1 cellular context compared by ENCODE assay signal in the genomic region with DNA sequence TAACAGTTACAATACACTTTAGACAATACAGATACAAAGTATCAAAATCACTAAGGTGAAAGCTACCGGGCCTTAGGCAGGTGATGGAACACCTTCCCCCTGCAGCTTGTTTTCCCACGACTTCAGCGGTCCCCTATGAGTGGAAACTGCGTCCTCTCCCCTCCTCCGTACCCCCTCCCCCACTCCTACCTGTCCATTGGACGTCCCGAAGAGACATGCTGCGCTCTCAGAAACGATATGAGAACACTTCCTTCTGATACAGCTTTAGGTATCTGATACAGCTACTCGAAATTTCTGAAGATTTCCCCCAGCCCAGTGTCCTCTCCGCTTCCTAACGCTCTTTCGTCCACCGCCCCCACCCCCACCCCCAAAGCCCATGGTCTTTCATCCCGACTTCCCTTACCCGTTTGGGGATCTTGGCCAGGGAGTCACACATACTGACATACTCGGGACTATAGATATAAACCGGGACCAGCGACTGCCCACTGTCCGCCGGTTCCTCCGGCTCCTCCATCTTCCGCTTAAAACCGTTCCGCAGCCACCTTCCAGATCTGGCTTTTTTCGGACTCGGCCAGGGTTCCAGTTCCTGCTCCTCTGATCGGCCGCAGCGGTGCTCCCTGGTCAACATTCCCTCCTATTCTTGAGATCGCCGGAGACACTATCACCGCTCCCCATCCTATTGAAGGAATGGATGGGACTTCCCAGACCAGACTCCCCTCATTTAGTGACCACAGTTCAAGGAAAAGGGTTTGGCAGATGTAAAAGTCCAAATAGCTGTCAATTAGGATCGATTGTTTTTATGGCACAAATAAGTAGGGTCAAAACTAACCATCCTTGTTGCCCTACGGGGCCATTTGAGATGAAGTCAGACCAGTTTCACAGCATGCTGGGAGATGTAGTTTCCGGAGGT.
TF ChIP-seq lines count a peak whose summit lies in the region.

A gene (minus strand): TSS at position 596 of the 910 bp plus-strand sequence. CDS start 82 bp downstream, at position 514.

TF ChIP-seq in K562, 482 proteins besides CTCF, POLR2A, EP300 and RAD21 (continued from another document and continues in another):
- TF ChIP-seq, protein P1, sequence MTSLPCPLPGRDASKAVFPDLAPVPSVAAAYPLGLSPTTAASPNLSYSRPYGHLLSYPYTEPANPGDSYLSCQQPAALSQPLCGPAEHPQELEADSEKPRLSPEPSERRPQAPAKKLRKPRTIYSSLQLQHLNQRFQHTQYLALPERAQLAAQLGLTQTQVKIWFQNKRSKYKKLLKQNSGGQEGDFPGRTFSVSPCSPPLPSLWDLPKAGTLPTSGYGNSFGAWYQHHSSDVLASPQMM (CRISPR knock-in tag; IDR thresholded peaks at IDR 0.05) = no peak
- TF ChIP-seq HDAC3 (IDR thresholded peaks at IDR 0.05; ENCODE audit: borderline replicate concordance, partially characterized antibody) = peak; percentile 64
- TF ChIP-seq SRSF7 (optimal IDR thresholded peaks at IDR 0.05; ENCODE audit: low read depth, low read length) = no peak
- no peak for TF ChIP-seq GATAD2A (IDR thresholded peaks at IDR 0.05)
- TF ChIP-seq CC2D1A (IDR thresholded peaks at IDR 0.05) = no peak
- TF ChIP-seq TFAM (CRISPR knock-in tag; conservative IDR thresholded peaks at IDR 0.05) = no peak
- TF ChIP-seq, protein P2, sequence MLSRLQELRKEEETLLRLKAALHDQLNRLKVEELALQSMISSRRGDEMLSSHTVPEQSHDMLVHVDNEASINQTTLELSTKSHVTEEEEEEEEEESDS (CRISPR knock-in tag; IDR thresholded peaks at IDR 0.05) = no peak
- no peak for TF ChIP-seq NR3C1 (CRISPR knock-in tag; IDR thresholded peaks at IDR 0.05)
- peak; percentile 84; the same call in 1 of the 2 replicates for TF ChIP-seq NFATC3 (IDR thresholded peaks at IDR 0.05)
- TF ChIP-seq ZNF76 (CRISPR knock-in tag; IDR thresholded peaks at IDR 0.05; ENCODE audit: borderline replicate concordance) = no peak
- TF ChIP-seq BRD4 (IDR thresholded peaks at IDR 0.05) = no peak
- no peak for TF ChIP-seq EZH2 (IDR thresholded peaks at IDR 0.05; ENCODE audit: borderline replicate concordance, low read depth, low read length)
- TF ChIP-seq EHMT2 (IDR thresholded peaks at IDR 0.05) = no peak
- no peak for TF ChIP-seq XRCC4 (IDR thresholded peaks at IDR 0.05; ENCODE audit: extremely low read depth, insufficient read depth, insufficient read length)
- no peak for TF ChIP-seq HDAC6 (IDR thresholded peaks at IDR 0.05; ENCODE audit: low read depth, low read length)
- TF ChIP-seq TEAD1 (CRISPR knock-in tag; IDR thresholded peaks at IDR 0.05) = no peak
- no peak for TF ChIP-seq TCF7 (IDR thresholded peaks at IDR 0.05; ENCODE audit: borderline replicate concordance)
- TF ChIP-seq, protein P3, sequence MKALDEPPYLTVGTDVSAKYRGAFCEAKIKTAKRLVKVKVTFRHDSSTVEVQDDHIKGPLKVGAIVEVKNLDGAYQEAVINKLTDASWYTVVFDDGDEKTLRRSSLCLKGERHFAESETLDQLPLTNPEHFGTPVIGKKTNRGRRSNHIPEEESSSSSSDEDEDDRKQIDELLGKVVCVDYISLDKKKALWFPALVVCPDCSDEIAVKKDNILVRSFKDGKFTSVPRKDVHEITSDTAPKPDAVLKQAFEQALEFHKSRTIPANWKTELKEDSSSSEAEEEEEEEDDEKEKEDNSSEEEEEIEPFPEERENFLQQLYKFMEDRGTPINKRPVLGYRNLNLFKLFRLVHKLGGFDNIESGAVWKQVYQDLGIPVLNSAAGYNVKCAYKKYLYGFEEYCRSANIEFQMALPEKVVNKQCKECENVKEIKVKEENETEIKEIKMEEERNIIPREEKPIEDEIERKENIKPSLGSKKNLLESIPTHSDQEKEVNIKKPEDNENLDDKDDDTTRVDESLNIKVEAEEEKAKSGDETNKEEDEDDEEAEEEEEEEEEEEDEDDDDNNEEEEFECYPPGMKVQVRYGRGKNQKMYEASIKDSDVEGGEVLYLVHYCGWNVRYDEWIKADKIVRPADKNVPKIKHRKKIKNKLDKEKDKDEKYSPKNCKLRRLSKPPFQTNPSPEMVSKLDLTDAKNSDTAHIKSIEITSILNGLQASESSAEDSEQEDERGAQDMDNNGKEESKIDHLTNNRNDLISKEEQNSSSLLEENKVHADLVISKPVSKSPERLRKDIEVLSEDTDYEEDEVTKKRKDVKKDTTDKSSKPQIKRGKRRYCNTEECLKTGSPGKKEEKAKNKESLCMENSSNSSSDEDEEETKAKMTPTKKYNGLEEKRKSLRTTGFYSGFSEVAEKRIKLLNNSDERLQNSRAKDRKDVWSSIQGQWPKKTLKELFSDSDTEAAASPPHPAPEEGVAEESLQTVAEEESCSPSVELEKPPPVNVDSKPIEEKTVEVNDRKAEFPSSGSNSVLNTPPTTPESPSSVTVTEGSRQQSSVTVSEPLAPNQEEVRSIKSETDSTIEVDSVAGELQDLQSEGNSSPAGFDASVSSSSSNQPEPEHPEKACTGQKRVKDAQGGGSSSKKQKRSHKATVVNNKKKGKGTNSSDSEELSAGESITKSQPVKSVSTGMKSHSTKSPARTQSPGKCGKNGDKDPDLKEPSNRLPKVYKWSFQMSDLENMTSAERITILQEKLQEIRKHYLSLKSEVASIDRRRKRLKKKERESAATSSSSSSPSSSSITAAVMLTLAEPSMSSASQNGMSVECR (CRISPR knock-in tag; IDR thresholded peaks at IDR 0.05) = no peak
- peak; percentile 94 for TF ChIP-seq GABPA (tag; conservative IDR thresholded peaks at IDR 0.05; ENCODE audit: low read depth)
- TF ChIP-seq TSC22D4 (tag; IDR thresholded peaks at IDR 0.05) = no peak
- TF ChIP-seq, protein P4, sequence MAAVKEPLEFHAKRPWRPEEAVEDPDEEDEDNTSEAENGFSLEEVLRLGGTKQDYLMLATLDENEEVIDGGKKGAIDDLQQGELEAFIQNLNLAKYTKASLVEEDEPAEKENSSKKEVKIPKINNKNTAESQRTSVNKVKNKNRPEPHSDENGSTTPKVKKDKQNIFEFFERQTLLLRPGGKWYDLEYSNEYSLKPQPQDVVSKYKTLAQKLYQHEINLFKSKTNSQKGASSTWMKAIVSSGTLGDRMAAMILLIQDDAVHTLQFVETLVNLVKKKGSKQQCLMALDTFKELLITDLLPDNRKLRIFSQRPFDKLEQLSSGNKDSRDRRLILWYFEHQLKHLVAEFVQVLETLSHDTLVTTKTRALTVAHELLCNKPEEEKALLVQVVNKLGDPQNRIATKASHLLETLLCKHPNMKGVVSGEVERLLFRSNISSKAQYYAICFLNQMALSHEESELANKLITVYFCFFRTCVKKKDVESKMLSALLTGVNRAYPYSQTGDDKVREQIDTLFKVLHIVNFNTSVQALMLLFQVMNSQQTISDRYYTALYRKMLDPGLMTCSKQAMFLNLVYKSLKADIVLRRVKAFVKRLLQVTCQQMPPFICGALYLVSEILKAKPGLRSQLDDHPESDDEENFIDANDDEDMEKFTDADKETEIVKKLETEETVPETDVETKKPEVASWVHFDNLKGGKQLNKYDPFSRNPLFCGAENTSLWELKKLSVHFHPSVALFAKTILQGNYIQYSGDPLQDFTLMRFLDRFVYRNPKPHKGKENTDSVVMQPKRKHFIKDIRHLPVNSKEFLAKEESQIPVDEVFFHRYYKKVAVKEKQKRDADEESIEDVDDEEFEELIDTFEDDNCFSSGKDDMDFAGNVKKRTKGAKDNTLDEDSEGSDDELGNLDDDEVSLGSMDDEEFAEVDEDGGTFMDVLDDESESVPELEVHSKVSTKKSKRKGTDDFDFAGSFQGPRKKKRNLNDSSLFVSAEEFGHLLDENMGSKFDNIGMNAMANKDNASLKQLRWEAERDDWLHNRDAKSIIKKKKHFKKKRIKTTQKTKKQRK (IDR thresholded peaks at IDR 0.05; ENCODE audit: borderline replicate concordance, low read depth, low read length) = no peak
- TF ChIP-seq TRIM28 (IDR thresholded peaks at IDR 0.05) = peak; percentile 70; the same call in 1 of the 2 replicates
- TF ChIP-seq CXXC5 (CRISPR knock-in tag; IDR thresholded peaks at IDR 0.05) = peak; percentile 45
- TF ChIP-seq CBFA2T2 (conservative IDR thresholded peaks at IDR 0.05) = no peak
- no peak for TF ChIP-seq ZNF253 (CRISPR knock-in tag; conservative IDR thresholded peaks at IDR 0.05)
- no peak for TF ChIP-seq FUS (optimal IDR thresholded peaks at IDR 0.05; ENCODE audit: low read depth, low read length)
- TF ChIP-seq ZFP1 (CRISPR knock-in tag; IDR thresholded peaks at IDR 0.05) = no peak
- TF ChIP-seq, protein P5, sequence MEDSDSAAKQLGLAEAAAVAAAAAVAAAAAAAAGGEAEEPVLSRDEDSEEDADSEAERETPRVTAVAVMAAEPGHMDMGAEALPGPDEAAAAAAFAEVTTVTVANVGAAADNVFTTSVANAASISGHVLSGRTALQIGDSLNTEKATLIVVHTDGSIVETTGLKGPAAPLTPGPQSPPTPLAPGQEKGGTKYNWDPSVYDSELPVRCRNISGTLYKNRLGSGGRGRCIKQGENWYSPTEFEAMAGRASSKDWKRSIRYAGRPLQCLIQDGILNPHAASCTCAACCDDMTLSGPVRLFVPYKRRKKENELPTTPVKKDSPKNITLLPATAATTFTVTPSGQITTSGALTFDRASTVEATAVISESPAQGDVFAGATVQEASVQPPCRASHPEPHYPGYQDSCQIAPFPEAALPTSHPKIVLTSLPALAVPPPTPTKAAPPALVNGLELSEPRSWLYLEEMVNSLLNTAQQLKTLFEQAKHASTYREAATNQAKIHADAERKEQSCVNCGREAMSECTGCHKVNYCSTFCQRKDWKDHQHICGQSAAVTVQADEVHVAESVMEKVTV (CRISPR knock-in tag; IDR thresholded peaks at IDR 0.05) = no peak
- TF ChIP-seq, protein P6, sequence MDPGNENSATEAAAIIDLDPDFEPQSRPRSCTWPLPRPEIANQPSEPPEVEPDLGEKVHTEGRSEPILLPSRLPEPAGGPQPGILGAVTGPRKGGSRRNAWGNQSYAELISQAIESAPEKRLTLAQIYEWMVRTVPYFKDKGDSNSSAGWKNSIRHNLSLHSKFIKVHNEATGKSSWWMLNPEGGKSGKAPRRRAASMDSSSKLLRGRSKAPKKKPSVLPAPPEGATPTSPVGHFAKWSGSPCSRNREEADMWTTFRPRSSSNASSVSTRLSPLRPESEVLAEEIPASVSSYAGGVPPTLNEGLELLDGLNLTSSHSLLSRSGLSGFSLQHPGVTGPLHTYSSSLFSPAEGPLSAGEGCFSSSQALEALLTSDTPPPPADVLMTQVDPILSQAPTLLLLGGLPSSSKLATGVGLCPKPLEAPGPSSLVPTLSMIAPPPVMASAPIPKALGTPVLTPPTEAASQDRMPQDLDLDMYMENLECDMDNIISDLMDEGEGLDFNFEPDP (CRISPR knock-in tag; IDR thresholded peaks at IDR 0.05) = no peak
- TF ChIP-seq ZNF668 (CRISPR knock-in tag; IDR thresholded peaks at IDR 0.05) = no peak
- TF ChIP-seq DNMT1 (IDR thresholded peaks at IDR 0.05) = no peak
- TF ChIP-seq, protein P7, sequence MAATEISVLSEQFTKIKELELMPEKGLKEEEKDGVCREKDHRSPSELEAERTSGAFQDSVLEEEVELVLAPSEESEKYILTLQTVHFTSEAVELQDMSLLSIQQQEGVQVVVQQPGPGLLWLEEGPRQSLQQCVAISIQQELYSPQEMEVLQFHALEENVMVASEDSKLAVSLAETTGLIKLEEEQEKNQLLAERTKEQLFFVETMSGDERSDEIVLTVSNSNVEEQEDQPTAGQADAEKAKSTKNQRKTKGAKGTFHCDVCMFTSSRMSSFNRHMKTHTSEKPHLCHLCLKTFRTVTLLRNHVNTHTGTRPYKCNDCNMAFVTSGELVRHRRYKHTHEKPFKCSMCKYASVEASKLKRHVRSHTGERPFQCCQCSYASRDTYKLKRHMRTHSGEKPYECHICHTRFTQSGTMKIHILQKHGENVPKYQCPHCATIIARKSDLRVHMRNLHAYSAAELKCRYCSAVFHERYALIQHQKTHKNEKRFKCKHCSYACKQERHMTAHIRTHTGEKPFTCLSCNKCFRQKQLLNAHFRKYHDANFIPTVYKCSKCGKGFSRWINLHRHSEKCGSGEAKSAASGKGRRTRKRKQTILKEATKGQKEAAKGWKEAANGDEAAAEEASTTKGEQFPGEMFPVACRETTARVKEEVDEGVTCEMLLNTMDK (IDR thresholded peaks at IDR 0.05; ENCODE audit: borderline replicate concordance, insufficient read depth, low read depth, low read length, poor library complexity, severe bottlenecking) = no peak
- no peak for TF ChIP-seq SAFB (IDR thresholded peaks at IDR 0.05; ENCODE audit: borderline replicate concordance, low read depth, low read length)
- TF ChIP-seq ZBTB1 (CRISPR knock-in tag; IDR thresholded peaks at IDR 0.05; ENCODE audit: borderline replicate concordance, low read depth) = no peak
- no peak for TF ChIP-seq RBM34 (IDR thresholded peaks at IDR 0.05; ENCODE audit: borderline replicate concordance, insufficient read depth, low read length)
- TF ChIP-seq POLR2G (IDR thresholded peaks at IDR 0.05; ENCODE audit: low read depth, low read length) = peak; percentile 54
- TF ChIP-seq ERF (CRISPR knock-in tag; IDR thresholded peaks at IDR 0.05) = no peak
- TF ChIP-seq SMAD1 (IDR thresholded peaks at IDR 0.05; ENCODE audit: low read depth, low read length, partially characterized antibody) = no peak
- no peak for TF ChIP-seq POLR2AphosphoS5 (IDR thresholded peaks at IDR 0.05; ENCODE audit: control insufficient read depth, insufficient read depth, low read depth, low read length)
- no peak for TF ChIP-seq ZNF324 (CRISPR knock-in tag; IDR thresholded peaks at IDR 0.05)
- TF ChIP-seq, protein P8, sequence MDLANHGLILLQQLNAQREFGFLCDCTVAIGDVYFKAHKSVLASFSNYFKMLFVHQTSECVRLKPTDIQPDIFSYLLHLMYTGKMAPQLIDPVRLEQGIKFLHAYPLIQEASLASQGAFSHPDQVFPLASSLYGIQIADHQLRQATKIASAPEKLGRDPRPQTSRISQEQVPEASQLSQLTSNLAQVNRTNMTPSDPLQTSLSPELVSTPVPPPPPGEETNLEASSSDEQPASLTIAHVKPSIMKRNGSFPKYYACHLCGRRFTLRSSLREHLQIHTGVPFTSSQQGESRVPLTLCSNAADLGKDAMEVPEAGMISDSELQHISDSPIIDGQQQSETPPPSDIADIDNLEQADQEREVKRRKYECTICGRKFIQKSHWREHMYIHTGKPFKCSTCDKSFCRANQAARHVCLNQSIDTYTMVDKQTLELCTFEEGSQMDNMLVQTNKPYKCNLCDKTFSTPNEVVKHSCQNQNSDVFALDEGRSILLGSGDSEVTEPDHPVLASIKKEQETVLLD (IDR thresholded peaks at IDR 0.05) = no peak
- peak; percentile 65; the same call in 1 of the 2 replicates for TF ChIP-seq ZZZ3 (IDR thresholded peaks at IDR 0.05)
- no peak for TF ChIP-seq HLTF (IDR thresholded peaks at IDR 0.05)
- TF ChIP-seq, protein P9, sequence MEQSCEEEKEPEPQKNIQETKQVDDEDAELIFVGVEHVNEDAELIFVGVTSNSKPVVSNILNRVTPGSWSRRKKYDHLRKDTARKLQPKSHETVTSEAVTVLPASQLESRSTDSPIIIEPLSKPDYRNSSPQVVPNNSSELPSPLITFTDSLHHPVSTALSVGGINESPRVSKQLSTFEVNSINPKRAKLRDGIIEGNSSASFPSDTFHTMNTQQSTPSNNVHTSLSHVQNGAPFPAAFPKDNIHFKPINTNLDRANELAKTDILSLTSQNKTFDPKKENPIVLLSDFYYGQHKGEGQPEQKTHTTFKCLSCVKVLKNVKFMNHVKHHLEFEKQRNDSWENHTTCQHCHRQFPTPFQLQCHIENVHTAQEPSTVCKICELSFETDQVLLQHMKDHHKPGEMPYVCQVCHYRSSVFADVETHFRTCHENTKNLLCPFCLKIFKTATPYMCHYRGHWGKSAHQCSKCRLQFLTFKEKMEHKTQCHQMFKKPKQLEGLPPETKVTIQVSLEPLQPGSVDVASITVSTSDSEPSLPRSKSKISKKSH (CRISPR knock-in tag; IDR thresholded peaks at IDR 0.05) = no peak
- TF ChIP-seq MBD2 (IDR thresholded peaks at IDR 0.05; ENCODE audit: borderline replicate concordance, low read depth) = 0 out of 2 replicates have a peak, but pooled peaks have one; percentile 28
- TF ChIP-seq L3MBTL2 (IDR thresholded peaks at IDR 0.05) = 0 out of 2 replicates have a peak, but pooled peaks have one; percentile 9
